In the genomic region with DNA sequence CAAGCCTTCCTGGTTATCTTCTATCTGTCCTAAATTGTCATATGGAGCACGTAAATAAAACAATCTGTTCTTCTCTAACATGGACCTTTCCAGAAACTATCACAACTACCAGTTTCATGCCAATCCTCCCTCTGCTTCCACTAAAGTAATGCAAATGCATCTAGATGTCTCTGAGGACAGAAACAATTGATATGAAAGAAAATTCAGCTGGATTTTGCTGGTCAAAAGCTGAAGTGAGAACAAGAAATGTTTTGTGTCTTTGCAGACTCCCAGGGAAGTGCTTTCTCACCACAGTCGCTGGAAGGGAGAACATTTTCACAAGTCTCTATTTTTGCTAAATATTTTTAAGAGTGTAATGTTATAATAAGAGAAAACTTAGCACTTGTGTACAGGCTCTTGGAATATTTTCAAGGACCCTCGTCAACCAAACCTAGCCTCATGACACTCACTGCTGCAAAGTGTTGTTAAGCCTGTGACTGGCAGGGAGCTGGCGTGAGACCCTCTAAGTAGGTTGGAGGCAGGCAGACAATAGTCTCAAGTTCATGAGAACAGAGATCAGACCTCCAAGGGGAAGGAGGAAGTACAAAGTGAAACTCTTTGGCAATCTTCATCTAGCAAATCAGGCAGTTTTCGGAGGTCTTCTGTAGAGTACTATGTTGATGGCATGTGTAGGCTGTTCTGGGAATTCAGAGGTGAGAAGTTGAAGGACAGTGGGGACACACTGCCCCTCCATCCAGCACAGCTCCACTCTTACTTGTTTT, we compare ENCODE assay signal across 11 cellular contexts. TPM values are rescaled to one million over a fixed set of nuclear protein-coding genes. Genes with fewer than 3 reads are reported as not detected.
DNase-seq lines count a peak whose midpoint lies in the region; ATAC-seq, FAIRE-seq and TF ChIP-seq lines count a peak whose summit lies in the region.
"Had no signal": no experiment of that assay in that cellular context is flagged by ENCODE, and none has a peak within 500 bp of the region (broad histone marks: within the 10 kb centered on the region; RNA-seq: fewer than 3 reads in every experiment).

No MANE protein-coding gene starts in this region.

- CTCF ChIA-PET in activated naive CD4-positive, alpha-beta T cell treated with anti-CD3 and anti-CD28 coated beads, Interleukin-2, amount 10 ng/mL, durations not matched to agents 7 days and 5 days (lab: Charles Lee), result interaction anchor here (0.9 to 3.6 kb wide), 10 partner anchors 11 to 319 kb away, joined by 3 to 39 read pairs (median 4); a partner anchor contains a TSS
- CTCF ChIA-PET in H1 (lab: Charles Lee; ENCODE audit: partially characterized antibody), result interaction anchor here (0.8 to 4.0 kb wide), 7 partner anchors 9 to 535 kb away, joined by 3 to 18 read pairs (median 3); no protein-coding TSS in a partner anchor

- no peak for FAIRE-seq in H1 (lab: Jason Lieb, UNC)

- H3K27me3 ChIP-seq in H1 (replicated peaks in 1 of 4; ENCODE audit: control insufficient read depth in 3 of 4, extremely low read depth in 1 of 4, insufficient read depth in 3 of 4, low read length in 3 of 4) (no peaks in the 10 kb centered on the region), aorta (ENCODE audit: control insufficient read depth in 1 of 2, insufficient read depth in 2 of 2, low read length in 1 of 2) (no peaks in the 10 kb centered on the region)

- TF ChIP-seq POLR2A in H1 (IDR thresholded peaks at IDR 0.05; ENCODE audit: control extremely low read depth in 1 of 2, low read depth in 2 of 2, low read length in 2 of 2), result no peak

- no peak overlapping the region for H2BK5ac ChIP-seq in H1 (ENCODE audit: low read depth, low read length)

- H3K9me3 Mint-ChIP-seq in activated naive CD4-positive, alpha-beta T cell treated with anti-CD3 and anti-CD28 coated beads, Interleukin-2, amount 10 ng/mL, durations not matched to agents 7 days and 5 days, result no peaks in the 10 kb centered on the region
- H3K9me3 Mint-ChIP-seq: effector memory CD8-positive, alpha-beta T cell had no signal

- WGBS in H1 (ENCODE audit: extremely low coverage in 1 of 2, insufficient coverage in 1 of 2, insufficient read length in 1 of 2, insufficient replicate concordance in 2 of 2, low coverage in 1 of 2, low lambda C conversion rate in 2 of 2, missing lambda C conversion rate in 1 of 2), 2 experiments, result 82% methylated on average over 5 of the region's 5 CpGs; no CpG with 5 or more reads in 1 of the 2 experiments
- WGBS in aorta, 2 donors, result 41 to 42% methylated on average over 5 of the region's 5 CpGs

- H3K36me3 Mint-ChIP-seq in activated naive CD4-positive, alpha-beta T cell treated with anti-CD3 and anti-CD28 coated beads, Interleukin-2, amount 10 ng/mL, durations not matched to agents 7 days and 5 days, result no peaks in the 10 kb centered on the region

- H3K27ac Mint-ChIP-seq in activated naive CD4-positive, alpha-beta T cell treated with anti-CD3 and anti-CD28 coated beads, Interleukin-2, amount 10 ng/mL, durations not matched to agents 7 days and 5 days, result no peak overlapping the region
- H3K27ac Mint-ChIP-seq: effector memory CD8-positive, alpha-beta T cell had no signal

- H3K4me3 Mint-ChIP-seq in activated naive CD4-positive, alpha-beta T cell treated with anti-CD3 and anti-CD28 coated beads, Interleukin-2, amount 10 ng/mL, durations not matched to agents 7 days and 5 days, result peak overlapping the region; percentile 54
- H3K4me3 Mint-ChIP-seq: effector memory CD8-positive, alpha-beta T cell had no signal

- H4K20me1 ChIP-seq in H1 (replicated peaks in 1 of 2; ENCODE audit: control insufficient read depth in 1 of 2, insufficient read depth in 2 of 2, low read length in 2 of 2), result no peaks in the 10 kb centered on the region

- peak; percentile 48 for ATAC-seq in aorta (ENCODE audit: low FRiP score)
- ATAC-seq: effector memory CD8-positive, alpha-beta T cell had no signal

- no peak for TF ChIP-seq CTCF in H1 (IDR thresholded peaks at IDR 0.05; ENCODE audit: control extremely low read depth in 1 of 3, insufficient read depth in 1 of 3, low read depth in 1 of 3, low read length in 3 of 3)

- no peak overlapping the region for H2BK20ac ChIP-seq in H1 (ENCODE audit: low read length)

- no peak overlapping the region for H3K23ac ChIP-seq in H1 (ENCODE audit: insufficient read length)

- no peak overlapping the region for H3K14ac ChIP-seq in H1 (ENCODE audit: insufficient read length)

- DNase-seq in activated naive CD4-positive, alpha-beta T cell treated with anti-CD3 and anti-CD28 coated beads, Interleukin-2, amount 10 ng/mL, durations not matched to agents 7 days and 5 days, result no peak
- DNase-seq in activated naive CD4-positive, alpha-beta T cell treated with anti-CD3 and anti-CD28 coated beads, Interleukin-2, amount 50 U/mL, for 16 hours, result no peak
- DNase-seq in Kasumi-1 (lab: John Stamatoyannopoulos, UW), result peak; percentile 30 to 66
- no peak for DNase-seq in H1 (ENCODE audit: low read depth in 1 of 2, low spot score in 2 of 2)
- no peak for DNase-seq in aorta
- no peak for DNase-seq in NCI-H1105 (lab: John Stamatoyannopoulos, UW)
- DNase-seq in ureter (ENCODE audit: low spot score), result no peak
- DNase-seq in HuH-7 (ENCODE audit: low spot score), result no peak
- DNase-seq: effector memory CD8-positive, alpha-beta T cell; NCI-H1092 had no signal

- peaks cover 0 to 4% (median 0%) of the 10 kb centered on the region in 4 experiments; a peak in 3 of 7 replicates for H3K4me1 ChIP-seq in H1 (replicated peaks in 1 of 4; ENCODE audit: control insufficient read depth in 3 of 4, insufficient read depth in 4 of 4, low read length in 3 of 4)
- no peaks in the 10 kb centered on the region for H3K4me1 ChIP-seq in aorta (ENCODE audit: control insufficient read depth in 1 of 2, insufficient read depth in 2 of 2, low read length in 2 of 2)

- H2BK15ac ChIP-seq in H1 (ENCODE audit: low read length), result no peak overlapping the region

- H4K91ac ChIP-seq in H1 (replicated peaks; ENCODE audit: insufficient read length, low read length), result no peak overlapping the region

- POLR2A ChIA-PET in H1 (lab: Charles Lee; ENCODE audit: partially characterized antibody), result no interaction called here

- H3K9ac ChIP-seq in H1 (replicated peaks in 1 of 4; ENCODE audit: extremely low read depth in 1 of 4, low read depth in 3 of 4, low read length in 3 of 4), result no peak overlapping the region

- no peak for TF ChIP-seq EP300 in H1 (IDR thresholded peaks at IDR 0.05; ENCODE audit: borderline replicate concordance in 1 of 2, low read depth in 2 of 2, low read length in 2 of 2)

- no peak overlapping the region for H3K56ac ChIP-seq in H1 (replicated peaks; ENCODE audit: insufficient read length, low read depth, low read length)

- H3K18ac ChIP-seq in H1 (ENCODE audit: extremely low read depth, low read length), result no peak overlapping the region

- no peaks in the 10 kb centered on the region for H3K27me3 Mint-ChIP-seq in activated naive CD4-positive, alpha-beta T cell treated with anti-CD3 and anti-CD28 coated beads, Interleukin-2, amount 10 ng/mL, durations not matched to agents 7 days and 5 days

- intact Hi-C loops in aorta (cut with DNase I), result loop anchor here (5.0 to 10.0 kb wide), 2 partner anchors 320 to 512 kb away; no protein-coding TSS in a partner anchor

- peaks cover 13% of the 10 kb centered on the region for H3K4me1 Mint-ChIP-seq in activated naive CD4-positive, alpha-beta T cell treated with anti-CD3 and anti-CD28 coated beads, Interleukin-2, amount 10 ng/mL, durations not matched to agents 7 days and 5 days

- no peak overlapping the region for H2AK5ac ChIP-seq in H1 (ENCODE audit: low read depth, low read length)

- no peak overlapping the region for H3K4ac ChIP-seq in H1 (replicated peaks; ENCODE audit: insufficient read length, low read depth, low read length)

- H3K79me2 ChIP-seq in H1 (ENCODE audit: control insufficient read depth in 1 of 2, insufficient read depth in 2 of 2, low read length in 2 of 2), result no peaks in the 10 kb centered on the region

- H2AFZ ChIP-seq in H1 (ENCODE audit: low read length), result peak overlapping the region; percentile 79; the same call in 1 of the 2 replicates

- H2BK120ac ChIP-seq in H1 (replicated peaks; ENCODE audit: low read depth, low read length), result no peak overlapping the region

- no peak overlapping the region for H4K5ac ChIP-seq in H1 (ENCODE audit: insufficient read length, low read depth, low read length)

- TF ChIP-seq RAD21 in H1 (IDR thresholded peaks at IDR 0.05 in 1 of 2, conservative IDR thresholded peaks at IDR 0.05 in 1 of 2; ENCODE audit: low read depth in 2 of 2, low read length in 2 of 2), result no peak

- H2BK12ac ChIP-seq in H1 (ENCODE audit: low read depth, low read length), result no peak overlapping the region

- no peaks in the 10 kb centered on the region for H3K79me1 ChIP-seq in H1 (ENCODE audit: low read depth, low read length)

- H3K27ac ChIP-seq in H1 (ENCODE audit: low read depth, low read length) (no peak overlapping the region), aorta (ENCODE audit: low read depth in 1 of 2, low read length in 2 of 2) (no peak overlapping the region)

- H3K4me3 ChIP-seq in H1 (ENCODE audit: extremely low read depth in 1 of 4, insufficient read depth in 2 of 4, low read depth in 3 of 4, low read length in 4 of 4) (no peak overlapping the region; a peak in 1 of 8 replicates), aorta (ENCODE audit: low read length in 2 of 2) (no peak overlapping the region)

- no peak overlapping the region for H3K4me2 ChIP-seq in H1 (ENCODE audit: insufficient read depth in 1 of 2, low read depth in 2 of 2, low read length in 2 of 2)

- H3K9me3 ChIP-seq in H1 (ENCODE audit: insufficient read depth in 2 of 2, low read depth in 1 of 2, low read length in 1 of 2), result no peaks in the 10 kb centered on the region
- no peaks in the 10 kb centered on the region for H3K9me3 ChIP-seq in aorta (ENCODE audit: control insufficient read depth, low read length)

- no peaks in the 10 kb centered on the region for H3K23me2 ChIP-seq in H1 (ENCODE audit: low read depth, low read length)

- H3K36me3 ChIP-seq in H1 (ENCODE audit: control insufficient read depth in 2 of 4, insufficient read depth in 4 of 4, low read length in 3 of 4) (no peaks in the 10 kb centered on the region), aorta (ENCODE audit: control insufficient read depth in 1 of 2, insufficient read depth in 2 of 2, low read length in 1 of 2) (no peaks in the 10 kb centered on the region)

- no peak overlapping the region for H4K8ac ChIP-seq in H1 (ENCODE audit: extremely low read depth, insufficient read depth, low read length)

RNA-seq across cellular contexts. Expression of a gene that starts 38.8 kb away (rescaled TPM):
- not detected in 2 replicates for total RNA-seq in H1 (2021; fragmentation: NEBNext Ultra II Directional; extraction: Animal tissue kit (Norgen Biotek cat#: 25700))
- polyA plus RNA-seq in H1 (2011; rRNA removed) (not detected in 2 replicates), aorta (1 to 10 TPM in 1 of 2 donors, not detected in 1; 1.0 TPM)
- not detected for polyA plus RNA-seq in H1 (2011; cell fraction: cytosol; rRNA removed)
- polyA plus RNA-seq in H1 (2011; cell fraction: nucleus; rRNA removed), result 0.13 TPM
- polyA plus RNA-seq in H1 (2012, experiment 1 of 2), result not detected in 4 replicates
- not detected for polyA plus RNA-seq in H1 (2012, experiment 2 of 2)
- not detected for polyA plus RNA-seq in H1 (2013, experiment 1 of 2)
- polyA plus RNA-seq in H1 (2013, experiment 2 of 2), result not detected
- not detected in 2 replicates for polyA minus RNA-seq in H1 (2011; rRNA and poly(A)+ RNA removed)
- polyA minus RNA-seq in H1 (2011; cell fraction: cytosol; rRNA and poly(A)+ RNA removed), result not detected
- polyA minus RNA-seq in H1 (2011; cell fraction: nucleus; rRNA and poly(A)+ RNA removed), result not detected
- total RNA-seq in aorta (not detected), ureter (0.34 TPM)
- total RNA-seq: lung microvascular endothelial cell had no signal

RNA-seq across cellular contexts. Expression of a gene that starts 42.0 kb away (rescaled TPM):
- total RNA-seq in H1 (2021; fragmentation: NEBNext Ultra II Directional; extraction: Animal tissue kit (Norgen Biotek cat#: 25700)), result 41.8 and 42.4 TPM in 2 replicates
- polyA plus RNA-seq in H1 (2011; rRNA removed), result 10.4 and 18.7 TPM in 2 replicates
- 27.5 TPM for polyA plus RNA-seq in H1 (2011; cell fraction: cytosol; rRNA removed)
- 7.5 TPM for polyA plus RNA-seq in H1 (2011; cell fraction: nucleus; rRNA removed)
- polyA plus RNA-seq in H1 (2012, experiment 1 of 2), result 24.3 to 46.3 TPM (median 27.4 TPM) in 4 replicates
- polyA plus RNA-seq in H1 (2012, experiment 2 of 2), result 5.8 TPM
- polyA plus RNA-seq in H1 (2013, experiment 1 of 2), result 66.4 TPM
- polyA plus RNA-seq in H1 (2013, experiment 2 of 2), result 66.9 TPM
- 7.5 and 10.5 TPM in 2 replicates for polyA minus RNA-seq in H1 (2011; rRNA and poly(A)+ RNA removed)
- 10.0 TPM for polyA minus RNA-seq in H1 (2011; cell fraction: cytosol; rRNA and poly(A)+ RNA removed)
- 11.3 TPM for polyA minus RNA-seq in H1 (2011; cell fraction: nucleus; rRNA and poly(A)+ RNA removed)
- 10 to 100 TPM; 18.6 to 25.1 TPM for total RNA-seq in aorta
- 10 to 100 TPM; 29.9 to 34.1 TPM for polyA plus RNA-seq in aorta
- total RNA-seq in ureter, result 32.2 TPM

Comparison
In these comparisons a context has a peak if more than half of its experiments do, and no peak if none do; other contexts are left out.
1. DNase-seq: peak in Kasumi-1 (2 of 2); none in activated naive CD4-positive, alpha-beta T cell treated with anti-CD3 and anti-CD28 coated beads, Interleukin-2, amount 10 ng/mL, durations not matched to agents 7 days and 5 days (single experiment), activated naive CD4-positive, alpha-beta T cell treated with anti-CD3 and anti-CD28 coated beads, Interleukin-2, amount 50 U/mL, for 16 hours (single experiment), H1 (0 of 2), aorta (0 of 2), NCI-H1105 (single experiment), ureter (single experiment) and HuH-7 (single experiment).